10 cellular contexts compared by ENCODE assay signal in the genomic region with DNA sequence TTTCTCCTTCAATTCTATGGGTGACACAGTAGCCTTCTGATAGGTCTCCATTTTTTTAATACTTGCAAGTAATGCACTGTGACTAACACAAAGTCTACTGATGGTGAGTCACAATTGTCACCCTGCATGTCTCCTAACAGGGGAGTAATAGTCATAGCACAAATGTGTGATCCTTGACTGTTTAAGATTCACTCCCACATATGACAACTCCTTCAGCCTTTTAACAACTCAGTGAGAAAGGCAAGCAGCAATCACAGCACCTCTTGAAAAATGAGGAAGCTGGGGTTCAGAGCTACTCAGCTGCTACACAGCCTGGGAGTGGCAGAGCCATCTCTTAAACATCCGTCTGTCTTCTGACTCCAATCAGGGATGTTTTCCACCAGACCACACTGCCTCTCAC.
DNase-seq lines count a peak whose midpoint lies in the region; ATAC-seq, FAIRE-seq and TF ChIP-seq lines count a peak whose summit lies in the region.
"Had no signal": no experiment of that assay in that cellular context is flagged by ENCODE, and none has a peak within 500 bp of the region (broad histone marks: within the 10 kb centered on the region; RNA-seq: fewer than 3 reads in every experiment).

No MANE protein-coding gene starts in this region.

- H3K27ac ChIP-seq in uterus (no peak overlapping the region), kidney (ENCODE audit: low read depth in 2 of 2, low read length in 2 of 2) (no peak overlapping the region)

- no peaks in the 10 kb centered on the region for H3K27me3 Mint-ChIP-seq in naive B cell

- H3K4me3 Mint-ChIP-seq in naive B cell: no peak overlapping the region

- TF ChIP-seq CTCF in bronchial epithelial cell (IDR thresholded peaks at IDR 0.05; ENCODE audit: insufficient read depth, low read length, severe bottlenecking) (no peak), uterus (IDR thresholded peaks at IDR 0.05) (no peak), kidney (IDR thresholded peaks at IDR 0.05; ENCODE audit: borderline replicate concordance, extremely low read depth, insufficient read depth) (no peak)

- FAIRE-seq in bronchial epithelial cell (lab: Jason Lieb, UNC) (no peak), kidney (lab: Jason Lieb, UNC) (no peak)

- H3K36me3 ChIP-seq in bronchial epithelial cell (ENCODE audit: control insufficient read depth, insufficient read depth, low read length) (no peaks in the 10 kb centered on the region), uterus (no peaks in the 10 kb centered on the region), kidney (ENCODE audit: control insufficient read depth in 1 of 2, insufficient read depth in 2 of 2, low read length in 2 of 2) (no peaks in the 10 kb centered on the region)

- H3K9me3 ChIP-seq in uterus (no peaks in the 10 kb centered on the region), kidney (ENCODE audit: control insufficient read depth in 1 of 2, low read length in 2 of 2) (no peaks in the 10 kb centered on the region)

- H3K4me3 ChIP-seq in bronchial epithelial cell (ENCODE audit: low read depth, low read length): no peak overlapping the region
- no peak overlapping the region for H3K4me3 ChIP-seq in uterus
- H3K4me3 ChIP-seq in kidney (ENCODE audit: low read length in 2 of 2): no peak overlapping the region

- no peaks in the 10 kb centered on the region for H3K36me3 Mint-ChIP-seq in naive B cell

- H3K4me1 ChIP-seq in uterus: no peaks in the 10 kb centered on the region
- H3K4me1 ChIP-seq in kidney (ENCODE audit: control insufficient read depth in 1 of 2, insufficient read depth in 1 of 2, low read depth in 1 of 2, low read length in 2 of 2): peaks cover 13% of the 10 kb centered on the region in 2 donors

- intact Hi-C loops in uterus (cut with DNase I; ENCODE audit: low total_unique reads): no loop called here
- intact Hi-C loops in kidney (cut with DNase I): no loop called here

- H3K27me3 ChIP-seq in bronchial epithelial cell (ENCODE audit: control insufficient read depth, insufficient read depth, low read length): no peaks in the 10 kb centered on the region
- H3K27me3 ChIP-seq in uterus: no peaks in the 10 kb centered on the region

- peaks cover 5 to 8% (median 8%) of the 10 kb centered on the region in 3 donors for H3K4me1 Mint-ChIP-seq in naive B cell

- no peaks in the 10 kb centered on the region for H3K9me3 Mint-ChIP-seq in naive B cell

- no peak overlapping the region for H3K9ac ChIP-seq in kidney (ENCODE audit: low read length in 2 of 2)

- TF ChIP-seq POLR2A in uterus (IDR thresholded peaks at IDR 0.05): no peak

- peak; percentile 80 to 86 for ATAC-seq in naive B cell (ENCODE audit: low read depth in 2 of 2)

- peak overlapping the region in 1 of 6 donors; percentile 30 for H3K27ac Mint-ChIP-seq in naive B cell

- DNase-seq in EH (ENCODE audit: low read depth): peak; percentile 88
- peak; percentile 25 for DNase-seq in LHCN-M2 (ENCODE audit: low read depth)
- DNase-seq in bronchial epithelial cell (ENCODE audit: low read depth): peak; percentile 86
- DNase-seq in naive B cell: peak; percentile 20
- no peak for DNase-seq in uterus
- no peak for DNase-seq in GM19238 (ENCODE audit: insufficient read length, low spot score)
- DNase-seq in SIG-M5 treated with dmso at 0.1 percent for 504 hours (lab: John Stamatoyannopoulos, UW; ENCODE audit: unreplicated experiment): no peak
- no peak for DNase-seq in kidney
- DNase-seq: left cardiac atrium, NCI-H1436 had no signal

Comparison
In these comparisons a context has a peak if more than half of its experiments do, and no peak if none do; other contexts are left out.
1. DNase-seq: peak in EH (single experiment), LHCN-M2 (single experiment), bronchial epithelial cell (single experiment) and naive B cell (single experiment); none in uterus (0 of 2), GM19238 (single experiment), SIG-M5 treated with dmso at 0.1 percent for 504 hours (single experiment) and kidney (single experiment).